ENCODE assay signal across 1 cellular context in the genomic region with DNA sequence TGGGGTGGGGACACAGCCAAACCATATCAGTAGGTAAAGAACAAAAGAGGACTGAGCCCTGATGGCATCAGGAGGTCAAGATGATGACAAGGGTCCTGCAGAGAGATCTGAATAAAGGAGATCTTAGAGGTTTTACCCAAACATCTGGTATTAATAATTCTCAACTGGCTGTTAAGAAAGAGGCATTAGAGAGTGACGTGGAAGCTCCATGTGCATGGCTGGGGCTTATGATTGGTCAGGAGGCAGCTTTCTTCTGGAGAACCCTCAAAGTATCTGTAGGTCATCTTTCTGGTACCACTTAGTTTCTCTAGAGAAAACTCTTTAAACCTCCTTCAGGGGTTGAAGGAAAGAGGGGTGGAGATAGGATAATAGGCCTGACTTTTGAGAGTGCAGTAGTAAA.
TF ChIP-seq lines count a peak whose summit lies in the region.

No MANE protein-coding gene starts in this region.

TF ChIP-seq in K562, 482 proteins besides CTCF, POLR2A, EP300 and RAD21 (continued from another document):
- TF ChIP-seq, protein P1, sequence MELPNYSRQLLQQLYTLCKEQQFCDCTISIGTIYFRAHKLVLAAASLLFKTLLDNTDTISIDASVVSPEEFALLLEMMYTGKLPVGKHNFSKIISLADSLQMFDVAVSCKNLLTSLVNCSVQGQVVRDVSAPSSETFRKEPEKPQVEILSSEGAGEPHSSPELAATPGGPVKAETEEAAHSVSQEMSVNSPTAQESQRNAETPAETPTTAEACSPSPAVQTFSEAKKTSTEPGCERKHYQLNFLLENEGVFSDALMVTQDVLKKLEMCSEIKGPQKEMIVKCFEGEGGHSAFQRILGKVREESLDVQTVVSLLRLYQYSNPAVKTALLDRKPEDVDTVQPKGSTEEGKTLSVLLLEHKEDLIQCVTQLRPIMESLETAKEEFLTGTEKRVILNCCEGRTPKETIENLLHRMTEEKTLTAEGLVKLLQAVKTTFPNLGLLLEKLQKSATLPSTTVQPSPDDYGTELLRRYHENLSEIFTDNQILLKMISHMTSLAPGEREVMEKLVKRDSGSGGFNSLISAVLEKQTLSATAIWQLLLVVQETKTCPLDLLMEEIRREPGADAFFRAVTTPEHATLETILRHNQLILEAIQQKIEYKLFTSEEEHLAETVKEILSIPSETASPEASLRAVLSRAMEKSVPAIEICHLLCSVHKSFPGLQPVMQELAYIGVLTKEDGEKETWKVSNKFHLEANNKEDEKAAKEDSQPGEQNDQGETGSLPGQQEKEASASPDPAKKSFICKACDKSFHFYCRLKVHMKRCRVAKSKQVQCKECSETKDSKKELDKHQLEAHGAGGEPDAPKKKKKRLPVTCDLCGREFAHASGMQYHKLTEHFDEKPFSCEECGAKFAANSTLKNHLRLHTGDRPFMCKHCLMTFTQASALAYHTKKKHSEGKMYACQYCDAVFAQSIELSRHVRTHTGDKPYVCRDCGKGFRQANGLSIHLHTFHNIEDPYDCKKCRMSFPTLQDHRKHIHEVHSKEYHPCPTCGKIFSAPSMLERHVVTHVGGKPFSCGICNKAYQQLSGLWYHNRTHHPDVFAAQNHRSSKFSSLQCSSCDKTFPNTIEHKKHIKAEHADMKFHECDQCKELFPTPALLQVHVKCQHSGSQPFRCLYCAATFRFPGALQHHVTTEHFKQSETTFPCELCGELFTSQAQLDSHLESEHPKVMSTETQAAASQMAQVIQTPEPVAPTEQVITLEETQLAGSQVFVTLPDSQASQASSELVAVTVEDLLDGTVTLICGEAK (IDR thresholded peaks at IDR 0.05) = no peak
- TF ChIP-seq, protein P1 (CRISPR knock-in tag; IDR thresholded peaks at IDR 0.05) = no peak
- no peak for TF ChIP-seq KDM5B (IDR thresholded peaks at IDR 0.05; ENCODE audit: insufficient replicate concordance, low read depth, low read length)
